16 cellular contexts compared by ENCODE assay signal in the genomic region with DNA sequence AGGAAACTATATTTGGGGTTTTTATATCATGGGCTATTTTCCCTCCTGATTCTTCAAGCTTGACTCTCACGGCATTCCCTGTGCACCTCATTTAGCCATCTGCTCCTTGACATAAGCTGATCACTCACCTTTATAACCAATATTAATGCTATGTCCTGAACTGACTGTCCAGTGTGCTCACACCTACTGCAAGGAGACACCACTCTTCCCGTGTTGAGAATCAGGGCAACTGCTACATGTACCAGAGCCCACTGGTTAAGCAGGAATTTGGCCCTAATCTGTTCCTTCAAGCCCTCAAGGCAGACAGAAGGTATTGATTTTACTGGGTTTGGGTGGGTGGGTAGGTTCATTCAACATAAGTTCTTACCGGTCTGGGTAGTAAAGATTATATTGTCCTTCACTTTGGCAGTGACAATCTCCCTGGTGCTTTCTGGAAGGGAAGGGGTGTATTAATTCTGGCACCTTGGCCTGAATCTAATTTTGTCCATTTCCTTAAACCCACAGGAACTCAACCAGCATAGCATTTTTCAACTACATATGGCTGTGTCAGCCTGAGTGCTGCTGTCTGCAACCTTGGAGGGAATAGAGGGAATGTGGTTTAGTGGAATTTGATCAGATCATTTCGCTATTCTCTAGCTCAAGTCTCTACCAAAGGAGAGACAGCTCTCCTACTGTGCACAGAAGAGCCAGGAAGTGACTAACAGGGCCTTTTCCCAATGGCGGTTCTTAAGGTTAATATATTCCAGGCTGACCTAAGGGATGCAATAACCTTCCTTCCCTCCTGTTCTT.
DNase-seq lines count a peak whose midpoint lies in the region; ATAC-seq and TF ChIP-seq lines count a peak whose summit lies in the region.
"Had no signal": no experiment of that assay in that cellular context is flagged by ENCODE, and none has a peak within 500 bp of the region (broad histone marks: within the 10 kb centered on the region; RNA-seq: fewer than 3 reads in every experiment).

No MANE protein-coding gene starts in this region.

- H3K4me1 ChIP-seq in NT2/D1 (ENCODE audit: insufficient read depth, insufficient read length) = no peaks in the 10 kb centered on the region

- no peak overlapping the region for H3K4me3 Mint-ChIP-seq in natural killer cell
- H3K4me3 Mint-ChIP-seq in activated CD8-positive, alpha-beta T cell treated with anti-CD3 and anti-CD28 coated beads for 36 hours = no peak overlapping the region
- H3K4me3 Mint-ChIP-seq: dendritic cell treated with granulocyte-macrophage colony-stimulating factor and Interleukin-4, amounts not matched to agents 40 ng/mL and 50 ng/mL, for 4 days; stimulated activated memory B cell treated with anti-CD40 and anti-IgM and Interleukin-4, amounts not matched to agents 10 μg/mL and 1 μg/mL and 100 μg/mL, for 72 hours had no signal

- H3K27me3 Mint-ChIP-seq in natural killer cell (ENCODE audit: low read depth in 2 of 2) = no peaks in the 10 kb centered on the region
- H3K27me3 Mint-ChIP-seq in activated CD8-positive, alpha-beta T cell treated with anti-CD3 and anti-CD28 coated beads for 36 hours = no peaks in the 10 kb centered on the region
- H3K27me3 Mint-ChIP-seq: dendritic cell treated with granulocyte-macrophage colony-stimulating factor and Interleukin-4, amounts not matched to agents 40 ng/mL and 50 ng/mL, for 4 days; stimulated activated memory B cell treated with anti-CD40 and anti-IgM and Interleukin-4, amounts not matched to agents 10 μg/mL and 1 μg/mL and 100 μg/mL, for 72 hours had no signal

- TF ChIP-seq CTCF in choroid plexus epithelial cell (conservative IDR thresholded peaks at IDR 0.05; ENCODE audit: low read depth, low read length) = no peak
- no peak for TF ChIP-seq CTCF in natural killer cell (IDR thresholded peaks at IDR 0.05)
- no peak for TF ChIP-seq CTCF in activated CD8-positive, alpha-beta T cell treated with anti-CD3 and anti-CD28 coated beads for 36 hours (IDR thresholded peaks at IDR 0.05)

- H3K9me3 Mint-ChIP-seq in natural killer cell = no peaks in the 10 kb centered on the region
- H3K9me3 Mint-ChIP-seq in activated CD8-positive, alpha-beta T cell treated with anti-CD3 and anti-CD28 coated beads for 36 hours = no peaks in the 10 kb centered on the region
- H3K9me3 Mint-ChIP-seq: dendritic cell treated with granulocyte-macrophage colony-stimulating factor and Interleukin-4, amounts not matched to agents 40 ng/mL and 50 ng/mL, for 4 days; stimulated activated memory B cell treated with anti-CD40 and anti-IgM and Interleukin-4, amounts not matched to agents 10 μg/mL and 1 μg/mL and 100 μg/mL, for 72 hours had no signal

- peaks cover 9 to 10% of the 10 kb centered on the region in 2 donors for H3K4me1 Mint-ChIP-seq in natural killer cell
- peaks cover 2% of the 10 kb centered on the region for H3K4me1 Mint-ChIP-seq in activated CD8-positive, alpha-beta T cell treated with anti-CD3 and anti-CD28 coated beads for 36 hours (ENCODE audit: low read depth)
- H3K4me1 Mint-ChIP-seq: stimulated activated memory B cell treated with anti-CD40 and anti-IgM and Interleukin-4, amounts not matched to agents 10 μg/mL and 1 μg/mL and 100 μg/mL, for 72 hours had no signal

- peak; percentile 87 for DNase-seq in Daoy (ENCODE audit: low read depth)
- DNase-seq in NT2/D1 (ENCODE audit: low read depth, low spot score) = peak; percentile 30
- DNase-seq in choroid plexus epithelial cell (ENCODE audit: low read depth) = peak; percentile 95
- peak; percentile 93 for DNase-seq in kidney tubule cell (ENCODE audit: low spot score)
- no peak for DNase-seq in HUDEP-2 (lab: John Stamatoyannopoulos, UW; ENCODE audit: unreplicated experiment in 76 of 76)
- DNase-seq in natural killer cell = no peak
- no peak for DNase-seq in activated CD8-positive, alpha-beta T cell treated with anti-CD3 and anti-CD28 coated beads for 36 hours
- DNase-seq: activated CD4-positive, alpha-beta T cell treated with anti-CD3 and anti-CD28 coated beads, Interleukin-2, amount 50 U/mL, for 48 hours; activated naive CD4-positive, alpha-beta T cell; heart right ventricle; NCI-H526 treated with DMSO at 0.1 percent for 48 hours; stimulated activated CD4-positive, alpha-beta T cell treated with anti-CD3 and anti-CD28 coated beads, Interleukin-2, amount 100 ng/mL, for 24 hours had no signal

- CTCF ChIA-PET in activated CD8-positive, alpha-beta T cell treated with anti-CD3 and anti-CD28 coated beads for 36 hours (lab: Charles Lee) = no interaction called here

- H3K36me3 Mint-ChIP-seq in natural killer cell = no peaks in the 10 kb centered on the region
- H3K36me3 Mint-ChIP-seq in activated CD8-positive, alpha-beta T cell treated with anti-CD3 and anti-CD28 coated beads for 36 hours (ENCODE audit: low read depth) = no peaks in the 10 kb centered on the region

- no peaks in the 10 kb centered on the region for H3K36me3 ChIP-seq in NT2/D1 (ENCODE audit: insufficient read depth, insufficient read length, low read length)
- H3K36me3 ChIP-seq: heart right ventricle had no signal

- H3K4me3 ChIP-seq in NT2/D1 (ENCODE audit: insufficient read length, low read depth) = no peak overlapping the region
- H3K4me3 ChIP-seq in choroid plexus epithelial cell (ENCODE audit: low read depth, low read length) = no peak overlapping the region
- H3K4me3 ChIP-seq: GM12878, heart right ventricle had no signal

- intact Hi-C loops in natural killer cell (cut with micrococcal nuclease) = no loop called here
- intact Hi-C loops in activated CD8-positive, alpha-beta T cell treated with anti-CD3 and anti-CD28 coated beads for 36 hours (cut with micrococcal nuclease) = no loop called here

- POLR2A ChIA-PET in activated CD8-positive, alpha-beta T cell treated with anti-CD3 and anti-CD28 coated beads for 36 hours (lab: Charles Lee) = no interaction called here

- no peak overlapping the region for H3K27ac Mint-ChIP-seq in natural killer cell
- no peak overlapping the region for H3K27ac Mint-ChIP-seq in activated CD8-positive, alpha-beta T cell treated with anti-CD3 and anti-CD28 coated beads for 36 hours
- H3K27ac Mint-ChIP-seq: dendritic cell treated with granulocyte-macrophage colony-stimulating factor and Interleukin-4, amounts not matched to agents 40 ng/mL and 50 ng/mL, for 4 days; stimulated activated memory B cell treated with anti-CD40 and anti-IgM and Interleukin-4, amounts not matched to agents 10 μg/mL and 1 μg/mL and 100 μg/mL, for 72 hours had no signal

- no peaks in the 10 kb centered on the region for H3K9me3 ChIP-seq in NT2/D1 (ENCODE audit: insufficient read depth, low read length)
- H3K9me3 ChIP-seq: heart right ventricle had no signal

- no peaks in the 10 kb centered on the region for H3K27me3 ChIP-seq in NT2/D1 (ENCODE audit: insufficient read depth, insufficient read length)
- H3K27me3 ChIP-seq: heart right ventricle had no signal

- ATAC-seq in natural killer cell (no peak), HG03175 (IDR thresholded peaks at IDR 0.05; ENCODE audit: unreplicated experiment) (no peak)
- no peak for ATAC-seq in activated CD8-positive, alpha-beta T cell treated with anti-CD3 and anti-CD28 coated beads for 36 hours
- ATAC-seq: GM12878; stimulated activated memory B cell treated with anti-CD40 and anti-IgM and Interleukin-4, amounts not matched to agents 10 μg/mL and 1 μg/mL and 100 μg/mL, for 72 hours had no signal

- no peak overlapping the region for H3K9ac ChIP-seq in NT2/D1 (ENCODE audit: insufficient read length, low read depth)

Comparison
In these comparisons a context has a peak if more than half of its experiments do, and no peak if none do; other contexts are left out.
1. DNase-seq: peak in Daoy (single experiment), NT2/D1 (single experiment), choroid plexus epithelial cell (single experiment) and kidney tubule cell (single experiment); none in HUDEP-2 (0 of 76), natural killer cell (single experiment) and activated CD8-positive, alpha-beta T cell treated with anti-CD3 and anti-CD28 coated beads for 36 hours (single experiment).